In genomic region chr16:17367932-17368331, GRCh38 we compare ENCODE assay signal across 10 cellular contexts.
A peak's percentile ranks its signal among the peaks of the same experiment; 100 is the strongest.
DNase-seq lines count a peak whose midpoint lies in the region; ATAC-seq and TF ChIP-seq lines count a peak whose summit lies in the region.
"Had no signal": no experiment of that assay in that cellular context is flagged by ENCODE, and none has a peak within 500 bp of the region (broad histone marks: within the 10 kb centered on the region; RNA-seq: fewer than 3 reads in every experiment).

No MANE protein-coding gene starts in this region.

- H3K9me3 ChIP-seq in osteoblast (ENCODE audit: low read depth, low read length) (no peaks in the 10 kb centered on the region), vagina (no peaks in the 10 kb centered on the region)
- H3K9me3 ChIP-seq: body of pancreas had no signal

- H3K4me1 ChIP-seq in osteoblast (ENCODE audit: insufficient read depth, low read length): peaks cover 42% of the 10 kb centered on the region
- peaks cover 65% of the 10 kb centered on the region for H3K4me1 ChIP-seq in vagina

- peaks cover 21% of the 10 kb centered on the region for H3K79me2 ChIP-seq in osteoblast (ENCODE audit: insufficient read depth, low read length)

- no peaks in the 10 kb centered on the region for H3K27me3 Mint-ChIP-seq in chondrocyte (ENCODE audit: low read depth)

- H3K4me2 ChIP-seq in osteoblast (ENCODE audit: insufficient read depth, low read length): peak overlapping the region; percentile 53

- H3K27ac ChIP-seq in osteoblast (ENCODE audit: low read depth, low read length) (peak overlapping the region; percentile 24), vagina (no peak overlapping the region)

- ATAC-seq in GM21526 (IDR thresholded peaks at IDR 0.05; ENCODE audit: low FRiP score, unreplicated experiment) (no peak), omental fat pad (ENCODE audit: low FRiP score) (no peak)
- ATAC-seq: body of pancreas, sciatic nerve had no signal

- peak; percentile 78 for DNase-seq in Daoy (ENCODE audit: low read depth)
- DNase-seq in NCI-H2227 treated with DMSO at 0.1 percent for 48 hours (lab: John Stamatoyannopoulos, UW): peak; percentile 18
- DNase-seq in chondrocyte (ENCODE audit: low spot score): no peak
- no peak for DNase-seq in osteoblast (ENCODE audit: insufficient read length, low spot score, missing footprints)
- no peak for DNase-seq in NCI-H1092 treated with DMSO at 0.1 percent for 48 hours (lab: John Stamatoyannopoulos, UW)
- no peak for DNase-seq in omental fat pad (ENCODE audit: low spot score)
- DNase-seq in vagina (ENCODE audit: extremely low spot score in 2 of 2): no peak

- TF ChIP-seq POLR2A in vagina (IDR thresholded peaks at IDR 0.05): no peak

- peak; percentile 51 for TF ChIP-seq CTCF in chondrocyte (IDR thresholded peaks at IDR 0.05)
- TF ChIP-seq CTCF in osteoblast (IDR thresholded peaks at IDR 0.05; ENCODE audit: extremely low read depth, low read depth, low read length): no peak
- no peak for TF ChIP-seq CTCF in omental fat pad (IDR thresholded peaks at IDR 0.05)
- peak in 1 of 3 experiments; percentile 24 for TF ChIP-seq CTCF in vagina (IDR thresholded peaks at IDR 0.05)

- no peak overlapping the region for H3K4me3 ChIP-seq in osteoblast (ENCODE audit: insufficient read depth, low read length)
- no peak overlapping the region for H3K4me3 ChIP-seq in vagina
- H3K4me3 ChIP-seq: body of pancreas had no signal

- H3K36me3 Mint-ChIP-seq in chondrocyte (ENCODE audit: low read depth): no peaks in the 10 kb centered on the region

- peak overlapping the region; percentile 78 for H3K27ac Mint-ChIP-seq in chondrocyte (ENCODE audit: unreplicated experiment)

- H3K27me3 ChIP-seq in osteoblast (ENCODE audit: insufficient read depth, low read length) (no peaks in the 10 kb centered on the region), vagina (no peaks in the 10 kb centered on the region)
- H3K27me3 ChIP-seq: body of pancreas had no signal

- intact Hi-C loops in vagina (cut with DNase I): no loop called here

- H2AFZ ChIP-seq in osteoblast (ENCODE audit: low read length): no peak overlapping the region

- H3K36me3 ChIP-seq in osteoblast (ENCODE audit: insufficient read depth, low read length) (no peaks in the 10 kb centered on the region), vagina (no peaks in the 10 kb centered on the region)

- peaks cover 42% of the 10 kb centered on the region for H4K20me1 ChIP-seq in osteoblast (ENCODE audit: insufficient read depth, low read length)

- H3K4me3 Mint-ChIP-seq in chondrocyte (ENCODE audit: unreplicated experiment): no peak overlapping the region

- H3K9me3 Mint-ChIP-seq in chondrocyte (ENCODE audit: low read depth): no peaks in the 10 kb centered on the region

- H3K4me1 Mint-ChIP-seq in chondrocyte (ENCODE audit: low read depth): peaks cover 62% of the 10 kb centered on the region

Comparison
In these comparisons a context has a peak if more than half of its experiments do, and no peak if none do; other contexts are left out.
1. DNase-seq: peak in Daoy (single experiment) and NCI-H2227 treated with DMSO at 0.1 percent for 48 hours (single experiment); none in chondrocyte (single experiment), osteoblast (single experiment), NCI-H1092 treated with DMSO at 0.1 percent for 48 hours (single experiment), omental fat pad (single experiment) and vagina (0 of 2).